In the genomic region with DNA sequence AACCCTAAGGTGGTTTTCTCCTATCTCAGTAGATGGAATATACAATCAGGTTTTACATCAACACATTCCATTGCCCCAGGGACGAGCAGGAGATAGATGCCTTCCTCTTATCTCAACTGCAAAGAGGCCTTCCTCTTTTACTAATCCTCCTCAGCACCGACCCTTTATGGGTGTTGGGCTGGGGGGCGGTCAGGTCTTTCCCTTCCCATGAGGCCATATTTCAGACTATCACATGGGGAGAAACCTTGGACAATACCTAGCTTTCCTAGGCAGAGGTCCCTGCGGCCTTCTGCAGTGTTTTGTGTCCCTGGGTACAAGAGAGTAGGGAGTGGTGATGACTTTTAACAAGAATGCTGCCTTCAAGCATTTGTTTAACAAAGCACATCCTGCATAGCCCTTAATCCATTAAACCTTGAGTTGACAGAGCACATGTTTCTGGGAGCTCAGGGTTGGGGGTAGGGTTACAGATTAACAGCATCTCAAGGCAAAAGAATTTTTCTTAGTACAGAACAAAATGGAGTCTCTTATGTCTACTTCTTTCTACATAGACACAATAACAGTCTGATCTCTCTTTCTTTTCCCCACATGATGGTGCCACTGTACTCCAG, we compare ENCODE assay signal across 2 cellular contexts.
TF ChIP-seq lines count a peak whose summit lies in the region.
"Not testable (repeated sequence)": the region's sequence is repeated elsewhere in the genome, so short reads cannot be mapped to it uniquely, and the experiment has no call there.

No MANE protein-coding gene starts in this region.

TF ChIP-seq in GM23338, 12 proteins besides CTCF, POLR2A, EP300 and RAD21:
- TF ChIP-seq, protein P1, sequence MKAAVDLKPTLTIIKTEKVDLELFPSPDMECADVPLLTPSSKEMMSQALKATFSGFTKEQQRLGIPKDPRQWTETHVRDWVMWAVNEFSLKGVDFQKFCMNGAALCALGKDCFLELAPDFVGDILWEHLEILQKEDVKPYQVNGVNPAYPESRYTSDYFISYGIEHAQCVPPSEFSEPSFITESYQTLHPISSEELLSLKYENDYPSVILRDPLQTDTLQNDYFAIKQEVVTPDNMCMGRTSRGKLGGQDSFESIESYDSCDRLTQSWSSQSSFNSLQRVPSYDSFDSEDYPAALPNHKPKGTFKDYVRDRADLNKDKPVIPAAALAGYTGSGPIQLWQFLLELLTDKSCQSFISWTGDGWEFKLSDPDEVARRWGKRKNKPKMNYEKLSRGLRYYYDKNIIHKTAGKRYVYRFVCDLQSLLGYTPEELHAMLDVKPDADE (IDR thresholded peaks at IDR 0.05), result peak; percentile 89
- TF ChIP-seq ZNF114 (CRISPR knock-in tag; IDR thresholded peaks at IDR 0.05) (peak; percentile 89; the same call in 1 of the 2 replicates), POLR2AphosphoS5 (IDR thresholded peaks at IDR 0.05; ENCODE audit: low read depth) (peak; percentile 53; the same call in 1 of the 2 replicates), NANOG (IDR thresholded peaks at IDR 0.05; ENCODE audit: borderline replicate concordance) (peak; percentile 83), ZNF331 (CRISPR knock-in tag; IDR thresholded peaks at IDR 0.05; ENCODE audit: low read depth) (peak; percentile 46; the same call in 1 of the 2 replicates), CREB1 (CRISPR knock-in tag; IDR thresholded peaks at IDR 0.05; ENCODE audit: low read depth) (peak; percentile 52)

TF ChIP-seq in K562, 482 proteins besides CTCF, POLR2A, EP300 and RAD21:
- TF ChIP-seq SPI1 (IDR thresholded peaks at IDR 0.05; ENCODE audit: borderline replicate concordance, low read depth, low read length) (peak; percentile 75), CTBP1 (IDR thresholded peaks at IDR 0.05; ENCODE audit: borderline replicate concordance) (peak; percentile 67), SMAD4 (CRISPR knock-in tag; conservative IDR thresholded peaks at IDR 0.05) (peak; percentile 64; the same call in 1 of the 2 replicates)
- TF ChIP-seq, protein P2, sequence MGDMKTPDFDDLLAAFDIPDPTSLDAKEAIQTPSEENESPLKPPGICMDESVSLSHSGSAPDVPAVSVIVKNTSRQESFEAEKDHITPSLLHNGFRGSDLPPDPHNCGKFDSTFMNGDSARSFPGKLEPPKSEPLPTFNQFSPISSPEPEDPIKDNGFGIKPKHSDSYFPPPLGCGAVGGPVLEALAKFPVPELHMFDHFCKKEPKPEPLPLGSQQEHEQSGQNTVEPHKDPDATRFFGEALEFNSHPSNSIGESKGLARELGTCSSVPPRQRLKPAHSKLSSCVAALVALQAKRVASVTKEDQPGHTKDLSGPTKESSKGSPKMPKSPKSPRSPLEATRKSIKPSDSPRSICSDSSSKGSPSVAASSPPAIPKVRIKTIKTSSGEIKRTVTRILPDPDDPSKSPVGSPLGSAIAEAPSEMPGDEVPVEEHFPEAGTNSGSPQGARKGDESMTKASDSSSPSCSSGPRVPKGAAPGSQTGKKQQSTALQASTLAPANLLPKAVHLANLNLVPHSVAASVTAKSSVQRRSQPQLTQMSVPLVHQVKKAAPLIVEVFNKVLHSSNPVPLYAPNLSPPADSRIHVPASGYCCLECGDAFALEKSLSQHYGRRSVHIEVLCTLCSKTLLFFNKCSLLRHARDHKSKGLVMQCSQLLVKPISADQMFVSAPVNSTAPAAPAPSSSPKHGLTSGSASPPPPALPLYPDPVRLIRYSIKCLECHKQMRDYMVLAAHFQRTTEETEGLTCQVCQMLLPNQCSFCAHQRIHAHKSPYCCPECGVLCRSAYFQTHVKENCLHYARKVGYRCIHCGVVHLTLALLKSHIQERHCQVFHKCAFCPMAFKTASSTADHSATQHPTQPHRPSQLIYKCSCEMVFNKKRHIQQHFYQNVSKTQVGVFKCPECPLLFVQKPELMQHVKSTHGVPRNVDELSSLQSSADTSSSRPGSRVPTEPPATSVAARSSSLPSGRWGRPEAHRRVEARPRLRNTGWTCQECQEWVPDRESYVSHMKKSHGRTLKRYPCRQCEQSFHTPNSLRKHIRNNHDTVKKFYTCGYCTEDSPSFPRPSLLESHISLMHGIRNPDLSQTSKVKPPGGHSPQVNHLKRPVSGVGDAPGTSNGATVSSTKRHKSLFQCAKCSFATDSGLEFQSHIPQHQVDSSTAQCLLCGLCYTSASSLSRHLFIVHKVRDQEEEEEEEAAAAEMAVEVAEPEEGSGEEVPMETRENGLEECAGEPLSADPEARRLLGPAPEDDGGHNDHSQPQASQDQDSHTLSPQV (IDR thresholded peaks at IDR 0.05), result peak; percentile 62; the same call in 1 of the 2 replicates
- TF ChIP-seq, protein P3, sequence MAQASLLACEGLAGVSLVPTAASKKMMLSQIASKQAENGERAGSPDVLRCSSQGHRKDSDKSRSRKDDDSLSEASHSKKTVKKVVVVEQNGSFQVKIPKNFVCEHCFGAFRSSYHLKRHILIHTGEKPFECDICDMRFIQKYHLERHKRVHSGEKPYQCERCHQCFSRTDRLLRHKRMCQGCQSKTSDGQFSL (CRISPR knock-in tag; IDR thresholded peaks at IDR 0.05), result not testable (repeated sequence)
- TF ChIP-seq, protein P3 (tag; IDR thresholded peaks at IDR 0.05), result 0 out of 4 replicates have a peak, but pooled peaks of 1 of the 2 experiments have one; percentile 50
